8 cellular contexts compared by ENCODE assay signal in the genomic region with DNA sequence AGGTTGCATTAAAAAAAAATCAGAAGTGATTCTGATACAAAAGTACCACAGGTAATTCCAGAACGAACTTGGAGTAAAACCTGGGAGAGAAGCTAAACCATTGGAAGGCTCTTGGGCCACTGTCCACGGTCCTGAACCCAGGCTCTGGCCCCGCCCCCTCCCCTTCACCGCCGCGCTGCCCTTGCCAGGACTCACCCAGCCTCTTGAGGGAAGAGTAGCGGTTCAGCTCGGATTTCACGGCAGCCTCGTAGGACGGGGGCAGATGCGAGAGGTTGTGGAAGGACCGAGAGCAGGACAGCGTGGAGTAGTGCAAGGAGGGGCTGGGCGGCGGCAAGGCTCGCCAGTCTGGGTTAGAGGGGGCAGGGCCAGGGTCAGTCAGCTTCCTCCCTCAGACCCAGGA. TPM values are rescaled to one million over a fixed set of nuclear protein-coding genes. Genes with fewer than 3 reads are reported as not detected.
DNase-seq lines count a peak whose midpoint lies in the region; TF ChIP-seq lines count a peak whose summit lies in the region.

No MANE protein-coding gene starts in this region.

- H2AFZ ChIP-seq in hepatocyte = no peak overlapping the region

- CTCF ChIA-PET in GM10248 (lab: Yijun Ruan, JAX) = interaction anchor here (1.2 to 2.0 kb wide), 4 partner anchors 20 to 135 kb away, joined by 3 to 6 read pairs (median 4); no protein-coding TSS in a partner anchor

- H3K27me3 ChIP-seq in hepatocyte = peaks cover 32% of the 10 kb centered on the region

- no peaks in the 10 kb centered on the region for H3K4me1 ChIP-seq in hepatocyte (ENCODE audit: insufficient read depth)

- no peak for TF ChIP-seq RAD21 in Ishikawa (IDR thresholded peaks at IDR 0.05; ENCODE audit: low read depth)

- peak overlapping the region; percentile 58 for H3K4me2 ChIP-seq in hepatocyte

- POLR2A ChIA-PET in GM10248 (lab: Yijun Ruan, JAX) = interaction anchor here (0.7 kb wide), 1 partner anchor 375 kb away, joined by 3 read pairs; the partner anchor contains the start of gene RDH13

- no peaks in the 10 kb centered on the region for H3K36me3 ChIP-seq in hepatocyte (replicated peaks; ENCODE audit: insufficient read depth, low read depth)

- no peak for TF ChIP-seq EP300 in Ishikawa (IDR thresholded peaks at IDR 0.05; ENCODE audit: borderline replicate concordance)

- H4K20me1 ChIP-seq in hepatocyte (ENCODE audit: insufficient read depth, poor library complexity, severe bottlenecking) = no peaks in the 10 kb centered on the region

- 3% methylated on average over 16 of the region's 17 CpGs for WGBS in hepatocyte (ENCODE audit: low lambda C conversion rate, missing lambda C conversion rate)

- H3K9me2 ChIP-seq in hepatocyte (replicated peaks; ENCODE audit: insufficient read depth) = no peaks in the 10 kb centered on the region

- H3K79me2 ChIP-seq in hepatocyte = no peaks in the 10 kb centered on the region

- no peaks in the 10 kb centered on the region for H3K9me3 ChIP-seq in hepatocyte (ENCODE audit: low read depth)

- H3K4me3 ChIP-seq in hepatocyte = no peak overlapping the region

- H3K27ac ChIP-seq in hepatocyte = no peak overlapping the region

- DNase-seq in DMS 273 (lab: John Stamatoyannopoulos, UW; ENCODE audit: unreplicated experiment) (peak; percentile 82), UCSD-AML1 (lab: John Stamatoyannopoulos, UW; ENCODE audit: unreplicated experiment) (peak; percentile 68), hepatocyte (ENCODE audit: low spot score) (peak; percentile 83), T-helper 1 cell (no peak), midbrain (lab: John Stamatoyannopoulos, UW) (no peak), 8988T (no peak), GM10248 (ENCODE audit: extremely low spot score) (no peak)

- no peak for TF ChIP-seq CTCF in hepatocyte (IDR thresholded peaks at IDR 0.05; ENCODE audit: poor library complexity)
- no peak for TF ChIP-seq CTCF in GM10248 (IDR thresholded peaks at IDR 0.05; ENCODE audit: control extremely low read depth, extremely low read depth, low read depth, missing control alignments)

TF ChIP-seq in Ishikawa, 13 proteins besides CTCF, POLR2A, EP300 and RAD21:
- TF ChIP-seq FOXM1 (IDR thresholded peaks at IDR 0.05; ENCODE audit: borderline replicate concordance, low read depth) (no peak), TCF12 (IDR thresholded peaks at IDR 0.05; ENCODE audit: low read depth) (no peak), TAF1 (IDR thresholded peaks at IDR 0.05; ENCODE audit: low read depth) (no peak), TEAD4 (IDR thresholded peaks at IDR 0.05) (no peak), NFIC (IDR thresholded peaks at IDR 0.05) (no peak), MAX (IDR thresholded peaks at IDR 0.05) (peak; percentile 55; the same call in 1 of the 2 replicates), REST (IDR thresholded peaks at IDR 0.05; ENCODE audit: low read depth) (peak; percentile 98), CEBPB (IDR thresholded peaks at IDR 0.05) (no peak), YY1 (IDR thresholded peaks at IDR 0.05; ENCODE audit: low read depth) (no peak), EGR1 (IDR thresholded peaks at IDR 0.05) (no peak), CREB1 (IDR thresholded peaks at IDR 0.05; ENCODE audit: low read depth) (no peak), USF1 (IDR thresholded peaks at IDR 0.05) (no peak), ZBTB7A (IDR thresholded peaks at IDR 0.05; ENCODE audit: low read depth) (no peak)
TF ChIP-seq in Ishikawa: peak in this region for 2.

RNA-seq across cellular contexts. Expression of gene SHISA7, which starts 5.7 kb away (rescaled TPM):
- total RNA-seq in hepatocyte = not detected in 2 replicates
- polyA plus RNA-seq in hepatocyte = not detected in 2 replicates

RNA-seq across cellular contexts. Expression of gene ISOC2, which starts 24.0 kb away (rescaled TPM):
- total RNA-seq in hepatocyte = 79.3 and 90.4 TPM in 2 replicates
- polyA plus RNA-seq in hepatocyte = 64.2 and 72.2 TPM in 2 replicates

RNA-seq across cellular contexts. Expression of gene C19orf85, which starts 27.1 kb away (rescaled TPM):
- total RNA-seq in hepatocyte = not detected in 2 replicates
- not detected in 2 replicates for polyA plus RNA-seq in hepatocyte

RNA-seq across cellular contexts. Expression of gene UBE2S, which starts 29.8 kb away (rescaled TPM):
- 18.5 and 20.4 TPM in 2 replicates for total RNA-seq in hepatocyte
- 105 and 116 TPM in 2 replicates for polyA plus RNA-seq in hepatocyte

RNA-seq across cellular contexts. Expression of gene ZNF628, which starts 39.0 kb away (rescaled TPM):
- 2.2 and 4.7 TPM in 2 replicates for total RNA-seq in hepatocyte
- polyA plus RNA-seq in hepatocyte = 1.0 and 1.2 TPM in 2 replicates

Comparison
In these comparisons a context has a peak if more than half of its experiments do, and no peak if none do; other contexts are left out.
1. DNase-seq: peak in DMS 273 (single experiment), UCSD-AML1 (single experiment) and hepatocyte (single experiment); none in T-helper 1 cell (0 of 5), midbrain (single experiment), 8988T (single experiment) and GM10248 (single experiment).